In genomic region chr20:53817513-53817912, GRCh38 we compare ENCODE assay signal across 6 cellular contexts.
DNase-seq lines count a peak whose midpoint lies in the region; ATAC-seq, FAIRE-seq and TF ChIP-seq lines count a peak whose summit lies in the region.
"Not testable (repeated sequence)": the region's sequence is repeated elsewhere in the genome, so short reads cannot be mapped to it uniquely, and the experiment has no call there.

No MANE protein-coding gene starts in this region.

- not testable (repeated sequence) for H3K4me2 ChIP-seq in GM23338; GM12878 (ENCODE audit: control insufficient read depth, insufficient read depth)

- CTCF ChIA-PET in Panc1 (lab: Charles Lee): not testable (repeated sequence)
- CTCF ChIA-PET in GM12878 (lab: Yijun Ruan, JAX): interaction anchor here (1.1 kb wide), 2 partner anchors 9 to 42 kb away, joined by 3 read pairs; no protein-coding TSS in a partner anchor

- H3K27me3 ChIP-seq in GM23338 (ENCODE audit: insufficient read depth); Panc1 (ENCODE audit: control insufficient read depth, insufficient read depth, low read length); GM12878 (replicated peaks in 1 of 2; ENCODE audit: control insufficient read depth in 2 of 2, insufficient read depth in 2 of 2, low read length in 1 of 2): not testable (repeated sequence)

- 98% methylated on average over 7 of the region's 7 CpGs for WGBS in GM12878 (ENCODE audit: insufficient coverage, insufficient replicate concordance, low lambda C conversion rate, missing lambda C conversion rate)

- H3F3A ChIP-seq in GM23338 (replicated peaks; ENCODE audit: low read depth): not testable (repeated sequence)

- not testable (repeated sequence) for H3K4me3 ChIP-seq in GM23338; Panc1 (ENCODE audit: low read depth in 2 of 2, low read length in 2 of 2); GM12878

- TF ChIP-seq EP300 in GM12878 (IDR thresholded peaks at IDR 0.05; ENCODE audit: borderline replicate concordance in 1 of 2, control insufficient read depth in 1 of 2, low read depth in 2 of 2, low read length in 2 of 2): not testable (repeated sequence)

- not testable (repeated sequence) for H3K9me3 ChIP-seq in Panc1 (ENCODE audit: control insufficient read depth, insufficient read depth, low read depth, low read length); T-helper 17 cell (ENCODE audit: control insufficient read depth, low read length, poor library complexity, severe bottlenecking); GM12878 (replicated peaks; ENCODE audit: control insufficient read depth, insufficient read depth, low read length)

- not testable (repeated sequence) for H3K9me2 ChIP-seq in GM23338 (ENCODE audit: insufficient read depth)

- not testable (repeated sequence) for TF ChIP-seq CTCF in GM23338 (conservative IDR thresholded peaks at IDR 0.05; ENCODE audit: low read depth in 2 of 2); Panc1 (IDR thresholded peaks at IDR 0.05); GM12878 (IDR thresholded peaks at IDR 0.05 in 2 of 3, conservative IDR thresholded peaks at IDR 0.05 in 1 of 3; ENCODE audit: control insufficient read depth in 2 of 3, extremely low read depth in 1 of 3, insufficient read depth in 1 of 3, low read depth in 3 of 3, low read length in 3 of 3)

- not testable (repeated sequence) for FAIRE-seq in GM12878 (lab: Jason Lieb, UNC)

- not testable (repeated sequence) for H3K79me2 ChIP-seq in GM23338 (replicated peaks; ENCODE audit: insufficient read depth); GM12878 (ENCODE audit: control insufficient read depth, insufficient read depth, low read length)

- H3K27ac Mint-ChIP-seq in GM23338 (peak overlapping the region; percentile 63; the same call in 1 of the 2 replicates), T-helper 17 cell (peak overlapping the region; percentile 19)
- peak overlapping the region; percentile 79 for H3K27ac Mint-ChIP-seq in central memory CD8-positive, alpha-beta T cell (ENCODE audit: low read depth)
- H3K27ac Mint-ChIP-seq in stimulated activated memory B cell treated with anti-CD40 and anti-IgM and Interleukin-4, amounts not matched to agents 10 μg/mL and 1 μg/mL and 100 μg/mL, for 72 hours: peak overlapping the region; percentile 16

- BruUV-seq in Panc1 (replicated peaks; lab: Mats Ljungman, UMichigan); GM12878 (replicated peaks; lab: Mats Ljungman, UMichigan): not testable (repeated sequence)

- H3K4me3 Mint-ChIP-seq in GM23338; T-helper 17 cell; stimulated activated memory B cell treated with anti-CD40 and anti-IgM and Interleukin-4, amounts not matched to agents 10 μg/mL and 1 μg/mL and 100 μg/mL, for 72 hours: not testable (repeated sequence)
- peak overlapping the region; percentile 19 for H3K4me3 Mint-ChIP-seq in central memory CD8-positive, alpha-beta T cell

- not testable (repeated sequence) for H3K36me3 ChIP-seq in GM23338 (ENCODE audit: insufficient read depth); Panc1 (ENCODE audit: control insufficient read depth, insufficient read depth, low read length); GM12878 (ENCODE audit: control insufficient read depth in 2 of 2, insufficient read depth in 2 of 2, low read length in 1 of 2)

- H3K27ac ChIP-seq in GM23338 (ENCODE audit: low read depth); GM12878 (ENCODE audit: control insufficient read depth, insufficient read depth): not testable (repeated sequence)
- peak overlapping the region; percentile 87; the same call in 1 of the 2 replicates for H3K27ac ChIP-seq in Panc1 (ENCODE audit: low read length)

- DNase-seq in GM23338 (ENCODE audit: low spot score); Panc1 (ENCODE audit: low read depth, low spot score); T-helper 17 cell; GM12878 (ENCODE audit: low read depth, low spot score); central memory CD8-positive, alpha-beta T cell (ENCODE audit: low spot score in 2 of 2): not testable (repeated sequence)

- in situ Hi-C loops in Panc1 (cut with HindIII; ENCODE audit: low pct_unique_long_range_greater_than_20kb, low sequenced_read_pairs); GM12878 (cut with MboI): not testable (repeated sequence)

- H3K9me3 Mint-ChIP-seq in GM23338; central memory CD8-positive, alpha-beta T cell; stimulated activated memory B cell treated with anti-CD40 and anti-IgM and Interleukin-4, amounts not matched to agents 10 μg/mL and 1 μg/mL and 100 μg/mL, for 72 hours: not testable (repeated sequence)

- H3K36me3 Mint-ChIP-seq in GM23338 (ENCODE audit: low read depth); T-helper 17 cell (ENCODE audit: low read depth); central memory CD8-positive, alpha-beta T cell (ENCODE audit: insufficient read depth); stimulated activated memory B cell treated with anti-CD40 and anti-IgM and Interleukin-4, amounts not matched to agents 10 μg/mL and 1 μg/mL and 100 μg/mL, for 72 hours: not testable (repeated sequence)

- TF ChIP-seq RAD21 in GM12878 (IDR thresholded peaks at IDR 0.05; ENCODE audit: insufficient read depth, low read depth, low read length): not testable (repeated sequence)

- RAD21 ChIA-PET in GM12878 (lab: Charles Lee; ENCODE audit: unreplicated experiment): interaction anchor here (1.5 kb wide), 1 partner anchor 67 kb away, joined by 5 read pairs; no protein-coding TSS in a partner anchor

- H3K4me1 Mint-ChIP-seq in GM23338: peaks cover 15% of the 10 kb centered on the region
- peaks cover 16% of the 10 kb centered on the region for H3K4me1 Mint-ChIP-seq in T-helper 17 cell
- H3K4me1 Mint-ChIP-seq in central memory CD8-positive, alpha-beta T cell: peaks cover 50% of the 10 kb centered on the region
- peaks cover 13% of the 10 kb centered on the region for H3K4me1 Mint-ChIP-seq in stimulated activated memory B cell treated with anti-CD40 and anti-IgM and Interleukin-4, amounts not matched to agents 10 μg/mL and 1 μg/mL and 100 μg/mL, for 72 hours

- H3K4me1 ChIP-seq in GM23338 (ENCODE audit: insufficient read depth) (peaks cover 13% of the 10 kb centered on the region; the same call in 1 of the 2 replicates), GM12878 (ENCODE audit: control insufficient read depth, insufficient read depth, low read length) (peaks cover 18% of the 10 kb centered on the region)
- not testable (repeated sequence) for H3K4me1 ChIP-seq in Panc1 (ENCODE audit: control insufficient read depth, insufficient read depth, low read length)

- SMC1A ChIA-PET in GM12878 (lab: Charles Lee; ENCODE audit: uncharacterized antibody, unreplicated experiment): interaction anchor here (0.6 to 2.6 kb wide), 10 partner anchors 7 to 122 kb away, joined by 3 to 18 read pairs (median 7); no protein-coding TSS in a partner anchor

- not testable (repeated sequence) for H4K20me1 ChIP-seq in GM23338 (replicated peaks; ENCODE audit: insufficient read depth); GM12878 (ENCODE audit: control insufficient read depth, insufficient read depth)

- not testable (repeated sequence) for ATAC-seq in GM23338; Panc1; T-helper 17 cell; GM12878; central memory CD8-positive, alpha-beta T cell (replicated peaks; ENCODE audit: extremely low read depth, poor library complexity, severe bottlenecking); stimulated activated memory B cell treated with anti-CD40 and anti-IgM and Interleukin-4, amounts not matched to agents 10 μg/mL and 1 μg/mL and 100 μg/mL, for 72 hours

- POLR2A ChIA-PET in Panc1 (lab: Charles Lee): interaction anchor here (0.6 kb wide), 1 partner anchor 38 kb away, joined by 4 read pairs; no protein-coding TSS in a partner anchor
- POLR2A ChIA-PET in GM12878 (lab: Charles Lee): interaction anchor here (0.6 to 1.9 kb wide), 4 partner anchors 9 to 134 kb away, joined by 3 to 6 read pairs (median 5); no protein-coding TSS in a partner anchor

- not testable (repeated sequence) for TF ChIP-seq POLR2A in GM12878 (IDR thresholded peaks at IDR 0.05; ENCODE audit: low read depth, low read length)

- intact Hi-C loops in Panc1 (cut with micrococcal nuclease; ENCODE audit: unreplicated experiment); GM12878 (cut with micrococcal nuclease; ENCODE audit: unreplicated experiment): not testable (repeated sequence)

- not testable (repeated sequence) for H2AFZ ChIP-seq in GM23338; GM12878 (ENCODE audit: control insufficient read depth, low read depth, low read length)

- not testable (repeated sequence) for H3K27me3 Mint-ChIP-seq in GM23338 (ENCODE audit: insufficient read depth, low read depth, poor library complexity); T-helper 17 cell; central memory CD8-positive, alpha-beta T cell; stimulated activated memory B cell treated with anti-CD40 and anti-IgM and Interleukin-4, amounts not matched to agents 10 μg/mL and 1 μg/mL and 100 μg/mL, for 72 hours

- not testable (repeated sequence) for H3K9ac ChIP-seq in GM12878 (ENCODE audit: control insufficient read depth, insufficient read depth, low read length)

TF ChIP-seq in GM12878, 131 proteins besides CTCF, POLR2A, EP300 and RAD21:
- TF ChIP-seq NFXL1 (IDR thresholded peaks at IDR 0.05; ENCODE audit: borderline replicate concordance): peak; percentile 32; the same call in 1 of the 2 replicates

Comparison
In these comparisons a context has a peak if more than half of its experiments do, and no peak if none do; other contexts are left out.
1. H3K27ac Mint-ChIP-seq: peak in every context shown above with its lines; median percentile 79 in central memory CD8-positive, alpha-beta T cell; 63 in GM23338; 19 in T-helper 17 cell; 16 in stimulated activated memory B cell treated with anti-CD40 and anti-IgM and Interleukin-4, amounts not matched to agents 10 μg/mL and 1 μg/mL and 100 μg/mL, for 72 hours.